12 cellular contexts compared by ENCODE assay signal in genomic region chr3:33664195-33664594, GRCh38. TPM values are rescaled to one million over a fixed set of nuclear protein-coding genes. Genes with fewer than 3 reads are reported as not detected.
DNase-seq lines count a peak whose midpoint lies in the region; ATAC-seq and TF ChIP-seq lines count a peak whose summit lies in the region.
"Had no signal": no experiment of that assay in that cellular context is flagged by ENCODE, and none has a peak within 500 bp of the region (broad histone marks: within the 10 kb centered on the region; RNA-seq: fewer than 3 reads in every experiment).

No MANE protein-coding gene starts in this region.

- H3K27ac Mint-ChIP-seq in activated naive CD4-positive, alpha-beta T cell treated with anti-CD3 and anti-CD28 coated beads for 36 hours: no peak overlapping the region
- H3K27ac Mint-ChIP-seq in activated T-helper 1 cell treated with anti-CD3 and anti-CD28 coated beads, Interleukin-12 subunit alpha, Interleukin-12 subunit beta, Interleukin-2, Interleukin-4 antibody, amounts not matched to agents 30 ng/mL and 10 ng/mL and 1 ng/mL, durations not matched to agents 14 hours and 24 hours and 36 hours: no peak overlapping the region

- DNase-seq in AG04450 (ENCODE audit: low read depth, low spot score) (peak; percentile 38), HL-60 (ENCODE audit: low read depth in 1 of 2, low spot score in 1 of 2) (peak; percentile 24 to 38), SKM-1 (lab: John Stamatoyannopoulos, UW; ENCODE audit: unreplicated experiment) (peak; percentile 49), fibroblast of the conjunctiva (ENCODE audit: low read depth) (peak; percentile 82)
- no peak for DNase-seq in activated CD8-positive, alpha-beta memory T cell treated with anti-CD3 and anti-CD28 coated beads for 24 hours
- no peak for DNase-seq in activated naive CD4-positive, alpha-beta T cell treated with anti-CD3 and anti-CD28 coated beads for 36 hours
- DNase-seq in activated T-helper 1 cell treated with anti-CD3 and anti-CD28 coated beads, Interleukin-12 subunit alpha, Interleukin-12 subunit beta, Interleukin-2, Interleukin-4 antibody, amounts not matched to agents 30 ng/mL and 10 ng/mL and 1 ng/mL, durations not matched to agents 14 hours and 24 hours and 36 hours (ENCODE audit: low spot score): no peak
- DNase-seq: NCI-H1694 treated with DMSO at 0.1 percent for 48 hours had no signal

- H3K9me3 ChIP-seq in AG04450 (ENCODE audit: control insufficient read depth, insufficient read depth, low read length): no peaks in the 10 kb centered on the region

- H3K4me3 ChIP-seq in AG04450 (ENCODE audit: low read depth, low read length) (no peak overlapping the region), HL-60 (replicated peaks; ENCODE audit: insufficient read depth, low read length) (no peak overlapping the region)
- H3K4me3 ChIP-seq: GM12878 had no signal

- H3K4me1 Mint-ChIP-seq in activated naive CD4-positive, alpha-beta T cell treated with anti-CD3 and anti-CD28 coated beads for 36 hours (ENCODE audit: low read depth): peaks cover 23% of the 10 kb centered on the region
- peaks cover 4% of the 10 kb centered on the region for H3K4me1 Mint-ChIP-seq in activated T-helper 1 cell treated with anti-CD3 and anti-CD28 coated beads, Interleukin-12 subunit alpha, Interleukin-12 subunit beta, Interleukin-2, Interleukin-4 antibody, amounts not matched to agents 30 ng/mL and 10 ng/mL and 1 ng/mL, durations not matched to agents 14 hours and 24 hours and 36 hours (ENCODE audit: low read depth)

- H3K9me3 Mint-ChIP-seq in activated naive CD4-positive, alpha-beta T cell treated with anti-CD3 and anti-CD28 coated beads for 36 hours: no peaks in the 10 kb centered on the region
- no peaks in the 10 kb centered on the region for H3K9me3 Mint-ChIP-seq in activated T-helper 1 cell treated with anti-CD3 and anti-CD28 coated beads, Interleukin-12 subunit alpha, Interleukin-12 subunit beta, Interleukin-2, Interleukin-4 antibody, amounts not matched to agents 30 ng/mL and 10 ng/mL and 1 ng/mL, durations not matched to agents 14 hours and 24 hours and 36 hours
- H3K9me3 Mint-ChIP-seq: central memory CD8-positive, alpha-beta T cell had no signal

- H3K27me3 ChIP-seq in AG04450 (ENCODE audit: control insufficient read depth, insufficient read depth, low read length) (no peaks in the 10 kb centered on the region), HL-60 (ENCODE audit: insufficient read depth, poor library complexity, severe bottlenecking) (no peaks in the 10 kb centered on the region)

- no peaks in the 10 kb centered on the region for H3K27me3 Mint-ChIP-seq in activated naive CD4-positive, alpha-beta T cell treated with anti-CD3 and anti-CD28 coated beads for 36 hours (ENCODE audit: low read depth)
- H3K27me3 Mint-ChIP-seq in activated T-helper 1 cell treated with anti-CD3 and anti-CD28 coated beads, Interleukin-12 subunit alpha, Interleukin-12 subunit beta, Interleukin-2, Interleukin-4 antibody, amounts not matched to agents 30 ng/mL and 10 ng/mL and 1 ng/mL, durations not matched to agents 14 hours and 24 hours and 36 hours (ENCODE audit: insufficient read depth): no peaks in the 10 kb centered on the region
- H3K27me3 Mint-ChIP-seq: central memory CD8-positive, alpha-beta T cell had no signal

- TF ChIP-seq CTCF in AG04450 (IDR thresholded peaks at IDR 0.05; ENCODE audit: low read depth, low read length): no peak
- TF ChIP-seq CTCF in HL-60 (IDR thresholded peaks at IDR 0.05; ENCODE audit: insufficient read depth, low read length): no peak

- no peak overlapping the region for H3K4me3 Mint-ChIP-seq in activated naive CD4-positive, alpha-beta T cell treated with anti-CD3 and anti-CD28 coated beads for 36 hours
- no peak overlapping the region for H3K4me3 Mint-ChIP-seq in activated T-helper 1 cell treated with anti-CD3 and anti-CD28 coated beads, Interleukin-12 subunit alpha, Interleukin-12 subunit beta, Interleukin-2, Interleukin-4 antibody, amounts not matched to agents 30 ng/mL and 10 ng/mL and 1 ng/mL, durations not matched to agents 14 hours and 24 hours and 36 hours
- H3K4me3 Mint-ChIP-seq: central memory CD8-positive, alpha-beta T cell had no signal

- H3K27ac ChIP-seq in AG04450 (ENCODE audit: low read depth, low read length) (no peak overlapping the region), HL-60 (replicated peaks) (no peak overlapping the region)
- H3K27ac ChIP-seq: C4-2B had no signal

- intact Hi-C loops in activated naive CD4-positive, alpha-beta T cell treated with anti-CD3 and anti-CD28 coated beads for 36 hours (cut with micrococcal nuclease): loop anchor here (2.0 kb wide), 1 partner anchor 15 kb away; no protein-coding TSS in a partner anchor
- intact Hi-C loops in activated T-helper 1 cell treated with anti-CD3 and anti-CD28 coated beads, Interleukin-12 subunit alpha, Interleukin-12 subunit beta, Interleukin-2, Interleukin-4 antibody, amounts not matched to agents 30 ng/mL and 10 ng/mL and 1 ng/mL, durations not matched to agents 14 hours and 24 hours and 36 hours (cut with micrococcal nuclease): no loop called here

- POLR2A ChIA-PET in AG04450 (lab: Yijun Ruan, JAX): no interaction called here

- CTCF ChIA-PET in AG04450 (lab: Charles Lee): no interaction called here
- CTCF ChIA-PET in activated naive CD4-positive, alpha-beta T cell treated with anti-CD3 and anti-CD28 coated beads for 36 hours (lab: Charles Lee): no interaction called here

- ATAC-seq in GM19324 (IDR thresholded peaks at IDR 0.05; ENCODE audit: low FRiP score, unreplicated experiment): no peak
- ATAC-seq: GM12878 had no signal

- peaks cover 8% of the 10 kb centered on the region for H3K36me3 Mint-ChIP-seq in activated naive CD4-positive, alpha-beta T cell treated with anti-CD3 and anti-CD28 coated beads for 36 hours (ENCODE audit: low read depth)
- H3K36me3 Mint-ChIP-seq in activated T-helper 1 cell treated with anti-CD3 and anti-CD28 coated beads, Interleukin-12 subunit alpha, Interleukin-12 subunit beta, Interleukin-2, Interleukin-4 antibody, amounts not matched to agents 30 ng/mL and 10 ng/mL and 1 ng/mL, durations not matched to agents 14 hours and 24 hours and 36 hours (ENCODE audit: low read depth): peaks cover 9% of the 10 kb centered on the region

RNA-seq across cellular contexts. Expression of gene CLASP2, which starts 53.9 kb away (rescaled TPM):
- 19.2 and 27.4 TPM in 2 replicates for polyA plus RNA-seq in AG04450 (2011; rRNA removed)
- 43.0 and 50.5 TPM in 2 replicates for polyA minus RNA-seq in AG04450 (2011; rRNA and poly(A)+ RNA removed)
- 10 to 100 TPM; 40.4 to 41.4 TPM for total RNA-seq in activated naive CD4-positive, alpha-beta T cell treated with anti-CD3 and anti-CD28 coated beads for 36 hours
- 61.9 and 67.0 TPM in 2 replicates for total RNA-seq in activated T-helper 1 cell treated with anti-CD3 and anti-CD28 coated beads, Interleukin-12 subunit alpha, Interleukin-12 subunit beta, Interleukin-2, Interleukin-4 antibody, amounts not matched to agents 30 ng/mL and 10 ng/mL and 1 ng/mL, durations not matched to agents 14 hours and 24 hours and 36 hours

Comparison
In these comparisons a context has a peak if more than half of its experiments do, and no peak if none do; other contexts are left out.
1. DNase-seq: peak in AG04450 (single experiment), HL-60 (2 of 2), SKM-1 (single experiment) and fibroblast of the conjunctiva (single experiment); none in activated CD8-positive, alpha-beta memory T cell treated with anti-CD3 and anti-CD28 coated beads for 24 hours (single experiment), activated naive CD4-positive, alpha-beta T cell treated with anti-CD3 and anti-CD28 coated beads for 36 hours (single experiment) and activated T-helper 1 cell treated with anti-CD3 and anti-CD28 coated beads, Interleukin-12 subunit alpha, Interleukin-12 subunit beta, Interleukin-2, Interleukin-4 antibody, amounts not matched to agents 30 ng/mL and 10 ng/mL and 1 ng/mL, durations not matched to agents 14 hours and 24 hours and 36 hours (single experiment).